ENCODE assay signal across 24 cellular contexts in the genomic region with DNA sequence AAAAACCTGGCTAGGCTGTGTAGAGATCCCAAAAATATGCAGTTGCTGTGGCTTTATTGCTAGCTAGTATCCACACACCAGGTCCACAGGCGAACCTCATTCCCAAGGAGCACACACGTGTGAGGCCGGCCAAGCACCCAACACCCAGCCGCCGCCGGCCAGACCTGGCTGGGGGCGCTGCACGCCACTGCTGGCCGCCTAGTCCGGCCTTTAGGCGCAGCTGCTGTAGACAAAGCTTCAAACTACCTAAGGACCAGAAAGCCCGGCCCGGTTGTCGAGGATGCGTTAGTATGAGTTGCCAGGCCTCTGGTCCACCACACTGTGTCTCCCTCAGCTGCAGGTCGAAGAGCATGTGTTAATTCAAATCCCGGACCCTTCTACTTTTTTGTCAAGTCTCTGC. TPM values are rescaled to one million over a fixed set of nuclear protein-coding genes. Genes with fewer than 3 reads are reported as not detected.
A peak's percentile ranks its signal among the peaks of the same experiment; 100 is the strongest.
DNase-seq lines count a peak whose midpoint lies in the region; ATAC-seq, FAIRE-seq and TF ChIP-seq lines count a peak whose summit lies in the region.
"Had no signal": no experiment of that assay in that cellular context is flagged by ENCODE, and none has a peak within 500 bp of the region (broad histone marks: within the 10 kb centered on the region; RNA-seq: fewer than 3 reads in every experiment).

No MANE protein-coding gene starts in this region.

- peaks cover 31% of the 10 kb centered on the region for H3K4me1 Mint-ChIP-seq in brain

- H3K27me3 ChIP-seq in HepG2 (ENCODE audit: control insufficient read depth in 1 of 2, insufficient read depth in 2 of 2, low read length in 2 of 2), result no peaks in the 10 kb centered on the region
- H3K27me3 ChIP-seq in sigmoid colon, result peaks cover 0 to 38% (median 22%) of the 10 kb centered on the region in 3 donors
- H3K27me3 ChIP-seq: BE2C, SJCRH30 had no signal

- peak overlapping the region; percentile 41 to 99 (median 88) for H3K27ac Mint-ChIP-seq in brain
- H3K27ac Mint-ChIP-seq: activated naive CD4-positive, alpha-beta T cell treated with anti-CD3 and anti-CD28 coated beads, Interleukin-2, amount 10 ng/mL, durations not matched to agents 7 days and 5 days; dendritic cell treated with granulocyte-macrophage colony-stimulating factor and Interleukin-4, amounts not matched to agents 40 ng/mL and 50 ng/mL, for 4 days; stimulated activated naive CD8-positive, alpha-beta T cell treated with anti-CD3 and anti-CD28 coated beads, Interleukin-15, Interleukin-2, amounts not matched to agents 100 ng/mL and 50 ng/mL, for 24 hours had no signal

- WGBS in HepG2 (ENCODE audit: low lambda C conversion rate), result 7% methylated on average over 4 of the region's 17 CpGs
- WGBS in sigmoid colon, 2 donors, result 13% methylated on average over 17 of the region's 17 CpGs

- TF ChIP-seq EP300 in HepG2 (IDR thresholded peaks at IDR 0.05; ENCODE audit: low read depth in 2 of 2, low read length in 2 of 2), result no peak
- no peak for TF ChIP-seq EP300 in HepG2 (CRISPR knock-in tag; IDR thresholded peaks at IDR 0.05; ENCODE audit: borderline replicate concordance)
- no peak for TF ChIP-seq EP300 in sigmoid colon (IDR thresholded peaks at IDR 0.05)

- H3K27me3 Mint-ChIP-seq in brain, result peaks cover 53% of the 10 kb centered on the region

- POLR2A ChIA-PET in HepG2 (lab: Yijun Ruan, JAX), result no interaction called here

- TF ChIP-seq CTCF in brain (conservative IDR thresholded peaks at IDR 0.05) (no peak), HepG2 (CRISPR knock-in tag; IDR thresholded peaks at IDR 0.05) (peak; percentile 14; the same call in 1 of the 2 replicates), sigmoid colon (IDR thresholded peaks at IDR 0.05) (no peak)

- no peak overlapping the region for H3K4me3 ChIP-seq in HepG2 (replicated peaks in 1 of 3; ENCODE audit: insufficient read depth in 1 of 3, low read depth in 2 of 3, low read length in 3 of 3)
- H3K4me3 ChIP-seq in sigmoid colon, result peak overlapping the region in 3 of 4 donors; percentile 25 to 40 (median 29)
- H3K4me3 ChIP-seq: GM23248, psoas muscle, SJCRH30, upper lobe of left lung had no signal

- no peaks in the 10 kb centered on the region for H3K36me3 Mint-ChIP-seq in brain

- ATAC-seq in HepG2, result peak; percentile 86
- ATAC-seq in HG03159 (IDR thresholded peaks at IDR 0.05; ENCODE audit: unreplicated experiment), result no peak
- no peak for ATAC-seq in HG02870 (IDR thresholded peaks at IDR 0.05; ENCODE audit: unreplicated experiment)
- no peak for ATAC-seq in GM21367 (IDR thresholded peaks at IDR 0.05; ENCODE audit: unreplicated experiment)
- ATAC-seq: left cardiac atrium, psoas muscle had no signal

- no peaks in the 10 kb centered on the region for H3K36me3 ChIP-seq in HepG2 (replicated peaks in 1 of 2; ENCODE audit: control insufficient read depth in 1 of 2, insufficient read depth in 2 of 2, low read length in 2 of 2)
- no peaks in the 10 kb centered on the region for H3K36me3 ChIP-seq in sigmoid colon
- H3K36me3 ChIP-seq: BE2C, esophagus squamous epithelium, SJCRH30, upper lobe of left lung had no signal

- CTCF ChIA-PET in HepG2 (lab: Yijun Ruan, JAX; ENCODE audit: low intra/inter-chr PET ratio, low total read pairs), result no interaction called here

- no peaks in the 10 kb centered on the region for H4K20me1 ChIP-seq in HepG2 (ENCODE audit: insufficient read depth, low read length)

- H3K4me1 ChIP-seq in HepG2 (ENCODE audit: insufficient read depth, low read length), result no peaks in the 10 kb centered on the region
- no peaks in the 10 kb centered on the region for H3K4me1 ChIP-seq in sigmoid colon
- H3K4me1 ChIP-seq: BE2C, psoas muscle, SJCRH30, upper lobe of left lung had no signal

- H3K9me3 ChIP-seq in HepG2 (ENCODE audit: low read length) (no peaks in the 10 kb centered on the region), sigmoid colon (no peaks in the 10 kb centered on the region)
- H3K9me3 ChIP-seq: BE2C, esophagus squamous epithelium, psoas muscle, SJCRH30 had no signal

- in situ Hi-C loops in HepG2 (cut with HindIII; ENCODE audit: extremely low pct_ligation_motif_present, low pct_unique_long_range_greater_than_20kb), result no loop called here

- FAIRE-seq in HepG2 (lab: Jason Lieb, UNC), result no peak
- FAIRE-seq: D721Med had no signal

- no peak for TF ChIP-seq RAD21 in HepG2 (CRISPR knock-in tag; IDR thresholded peaks at IDR 0.05)

- H3K9ac ChIP-seq in HepG2 (ENCODE audit: insufficient read depth, low read depth, low read length), result no peak overlapping the region
- H3K9ac ChIP-seq: GM23248 had no signal

- no peak overlapping the region for H3K4me2 ChIP-seq in HepG2 (ENCODE audit: low read depth, low read length)

- peak overlapping the region; percentile 85 to 95 (median 90) for H3K4me3 Mint-ChIP-seq in brain
- H3K4me3 Mint-ChIP-seq: activated naive CD4-positive, alpha-beta T cell treated with anti-CD3 and anti-CD28 coated beads, Interleukin-2, amount 10 ng/mL, durations not matched to agents 7 days and 5 days; dendritic cell treated with granulocyte-macrophage colony-stimulating factor and Interleukin-4, amounts not matched to agents 40 ng/mL and 50 ng/mL, for 4 days; stimulated activated naive CD8-positive, alpha-beta T cell treated with anti-CD3 and anti-CD28 coated beads, Interleukin-15, Interleukin-2, amounts not matched to agents 100 ng/mL and 50 ng/mL, for 24 hours had no signal

- H3K27ac ChIP-seq in HepG2 (ENCODE audit: extremely low read length, insufficient read depth, low read length) (no peak overlapping the region), sigmoid colon (peak overlapping the region in 1 of 4 donors; percentile 63)
- H3K27ac ChIP-seq: esophagus squamous epithelium, GM23248, psoas muscle, SJCRH30, upper lobe of left lung had no signal

- no peaks in the 10 kb centered on the region for H3K79me2 ChIP-seq in HepG2 (ENCODE audit: insufficient read depth, low read length)

- peak; percentile 7 for DNase-seq in LHCN-M2 (ENCODE audit: low read depth)
- DNase-seq in HepG2 (ENCODE audit: low spot score), result no peak
- DNase-seq in sigmoid colon, result no peak
- DNase-seq: activated CD4-positive, alpha-beta T cell treated with anti-CD3 and anti-CD28 coated beads for 4 hours; activated CD8-positive, alpha-beta memory T cell treated with anti-CD3 and anti-CD28 coated beads, Interleukin-2, amount 50 U/mL, for 4 hours; activated naive CD4-positive, alpha-beta T cell treated with anti-CD3 and anti-CD28 coated beads, Interleukin-2, amount 10 ng/mL, durations not matched to agents 7 days and 5 days; BE2C; esophagus squamous epithelium; GM23248; left cardiac atrium; NCI-H1694 treated with DMSO at 0.1 percent for 48 hours; NCI-H446 treated with DMSO at 0.1 percent for 48 hours; psoas muscle; SJCRH30; stimulated activated CD4-positive, alpha-beta T cell treated with anti-CD3 and anti-CD28 coated beads, Interleukin-15, amount 100 ng/mL, for 24 hours had no signal

- H2AFZ ChIP-seq in HepG2 (ENCODE audit: low read length), result no peak overlapping the region
- H2AFZ ChIP-seq: GM23248 had no signal

- no peak for TF ChIP-seq POLR2A in HepG2 (IDR thresholded peaks at IDR 0.05; ENCODE audit: insufficient read depth in 1 of 2, low read depth in 2 of 2, low read length in 2 of 2)
- no peak for TF ChIP-seq POLR2A in sigmoid colon (IDR thresholded peaks at IDR 0.05)

- intact Hi-C loops in HepG2 (cut with micrococcal nuclease; ENCODE audit: unreplicated experiment), result no loop called here
- intact Hi-C loops in sigmoid colon (cut with DNase I), result no loop called here

- no peaks in the 10 kb centered on the region for H3K9me3 Mint-ChIP-seq in brain
- H3K9me3 Mint-ChIP-seq: activated naive CD4-positive, alpha-beta T cell treated with anti-CD3 and anti-CD28 coated beads, Interleukin-2, amount 10 ng/mL, durations not matched to agents 7 days and 5 days; dendritic cell treated with granulocyte-macrophage colony-stimulating factor and Interleukin-4, amounts not matched to agents 40 ng/mL and 50 ng/mL, for 4 days; stimulated activated naive CD8-positive, alpha-beta T cell treated with anti-CD3 and anti-CD28 coated beads, Interleukin-15, Interleukin-2, amounts not matched to agents 100 ng/mL and 50 ng/mL, for 24 hours had no signal

- BruUV-seq in HepG2 (replicated peaks; lab: Mats Ljungman, UMichigan), result no TSS peak

TF ChIP-seq in HepG2, 621 proteins besides CTCF, POLR2A, EP300 and RAD21 (continues in another document):
- TF ChIP-seq ZNF883 (CRISPR knock-in tag; IDR thresholded peaks at IDR 0.05; ENCODE audit: not compliant biosample characterization) (no peak), ZNF441 (CRISPR knock-in tag; IDR thresholded peaks at IDR 0.05; ENCODE audit: borderline replicate concordance) (no peak)

RNA-seq across cellular contexts. Expression of a gene that starts 3.1 kb away (rescaled TPM):
- total RNA-seq in LHCN-M2 (2014; rRNA removed), result not detected in 2 replicates
- polyA plus RNA-seq in LHCN-M2 (2012), result not detected
- polyA plus RNA-seq in brain (ENCODE audit: insufficient read depth, low read depth, low replicate concordance), result 0.44 TPM
- total RNA-seq in HepG2 (2016; rRNA removed; fragmentation: Illumina TruSeq; extraction: Trizol), result not detected in 2 replicates
- not detected in 2 replicates for total RNA-seq in HepG2 (2016; cell fraction: cytosol; rRNA removed; fragmentation: Illumina TruSeq; extraction: Trizol; ENCODE audit: low read depth)
- total RNA-seq in HepG2 (2016; cell fraction: insoluble cytoplasmic fraction; rRNA removed; fragmentation: Illumina TruSeq; extraction: Trizol), result not detected in 2 replicates
- not detected in 2 replicates for total RNA-seq in HepG2 (2016; cell fraction: membrane; rRNA removed; fragmentation: Illumina TruSeq; extraction: Trizol)
- total RNA-seq in HepG2 (2016; cell fraction: nucleus; rRNA removed; fragmentation: Illumina TruSeq; extraction: Trizol), result not detected in 2 replicates
- not detected in 2 replicates for polyA plus RNA-seq in HepG2 (2011; rRNA removed)
- not detected in 2 replicates for polyA plus RNA-seq in HepG2 (2011; cell fraction: cytosol; rRNA removed)
- polyA plus RNA-seq in HepG2 (2011; cell fraction: nucleus; rRNA removed), result not detected in 2 replicates
- polyA plus RNA-seq in HepG2 (2012), result not detected in 2 replicates
- not detected in 2 replicates for polyA plus RNA-seq in HepG2 (2016; cell fraction: cytosol; fragmentation: Illumina TruSeq; extraction: Trizol; ENCODE audit: low read depth)
- not detected in 2 replicates for polyA plus RNA-seq in HepG2 (2016; cell fraction: insoluble cytoplasmic fraction; fragmentation: Illumina TruSeq; extraction: Trizol; ENCODE audit: low read depth)
- not detected in 2 replicates for polyA plus RNA-seq in HepG2 (2016; cell fraction: membrane; fragmentation: Illumina TruSeq; extraction: Trizol; ENCODE audit: low read depth)
- polyA plus RNA-seq in HepG2 (2016; cell fraction: nucleus; fragmentation: Illumina TruSeq; extraction: Trizol; ENCODE audit: insufficient read depth, low read depth), result not detected in 2 replicates
- polyA minus RNA-seq in HepG2 (2011; rRNA and poly(A)+ RNA removed; ENCODE audit: low replicate concordance), result not detected in 2 replicates
- not detected in 2 replicates for polyA minus RNA-seq in HepG2 (2011; cell fraction: cytosol; rRNA and poly(A)+ RNA removed)
- not detected in 2 replicates for polyA minus RNA-seq in HepG2 (2011; cell fraction: nucleus; rRNA and poly(A)+ RNA removed)
- under 1 TPM in 3 of 4 donors, not detected in 1; 0.28 to 0.71 (median 0.33) TPM for total RNA-seq in sigmoid colon
- under 1 TPM in 1 of 3 donors, not detected in 2; 0.06 TPM for polyA plus RNA-seq in sigmoid colon
- total RNA-seq: esophagus squamous epithelium, GM23248, HT-29, left cardiac atrium, psoas muscle, SJCRH30, upper lobe of left lung had no signal
- polyA plus RNA-seq: GM23248, psoas muscle had no signal

Comparison
In these comparisons a context has a peak if more than half of its experiments do, and no peak if none do; other contexts are left out.
1. H3K4me3 ChIP-seq: peak in sigmoid colon (3 of 4); none in HepG2 (0 of 3).